Comparison of ENCODE assay signal across 26 cellular contexts in the genomic region with DNA sequence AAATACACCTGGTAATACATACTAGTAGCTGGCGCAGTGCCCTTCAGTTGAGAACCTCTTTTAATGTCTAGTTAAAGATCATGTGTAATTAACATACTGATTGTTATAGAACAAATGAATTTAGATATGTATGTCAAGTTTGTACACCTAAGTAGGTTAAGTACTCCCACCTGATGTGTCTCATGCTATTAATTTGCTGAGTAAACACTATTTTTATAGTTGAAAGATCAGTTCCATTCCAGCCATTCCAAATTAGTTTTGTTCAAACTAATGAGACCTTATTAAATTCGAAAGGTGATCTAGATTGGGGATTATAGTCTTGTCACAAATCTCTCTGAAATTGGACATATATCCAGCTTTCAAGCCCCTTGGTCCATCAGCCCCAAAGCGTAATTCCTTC.
"Had no signal": no experiment of that assay in that cellular context is flagged by ENCODE, and none has a peak within 500 bp of the region (broad histone marks: within the 10 kb centered on the region; RNA-seq: fewer than 3 reads in every experiment).

No MANE protein-coding gene starts in this region.

- H3K9me3 ChIP-seq: ascending aorta, body of pancreas, Peyer's patch, SJSA1 had no signal

- H3K4me1 ChIP-seq: ascending aorta, body of pancreas, Peyer's patch, SJSA1 had no signal

- ATAC-seq: activated CD8-positive, alpha-beta T cell treated with anti-CD3 and anti-CD28 coated beads, Interleukin-2, amount 10 ng/mL, durations not matched to agents 7 days and 5 days; activated naive CD4-positive, alpha-beta T cell treated with anti-CD3 and anti-CD28 coated beads, Interleukin-2, amount 50 U/mL, for 72 hours; activated naive CD8-positive, alpha-beta T cell treated with anti-CD3 and anti-CD28 coated beads, Interleukin-2, amount 50 U/mL, for 24 hours; body of pancreas had no signal

- H3K36me3 ChIP-seq: ascending aorta, Peyer's patch, SJSA1 had no signal

- H3K4me3 ChIP-seq: ascending aorta, body of pancreas, coronary artery, Peyer's patch, SJSA1 had no signal

- H3K9ac ChIP-seq: KMS-11 had no signal

- DNase-seq: activated CD4-positive, alpha-beta T cell treated with anti-CD3 and anti-CD28 coated beads for 48 hours; activated CD4-positive, alpha-beta T cell treated with anti-CD3 and anti-CD28 coated beads, Interleukin-2, amount 50 U/mL, for 4 hours; activated CD4-positive, CD25-positive, alpha-beta regulatory T cell treated with anti-CD3 and anti-CD28 coated beads, Interleukin-2, amount 50 U/mL, for 72 hours; activated CD8-positive, alpha-beta T cell treated with anti-CD3 and anti-CD28 coated beads, Interleukin-2, amount 10 ng/mL, durations not matched to agents 7 days and 5 days; activated effector memory CD4-positive, alpha-beta T cell treated with anti-CD3 and anti-CD28 coated beads, Interleukin-2, amount 50 U/mL, for 16 hours; activated naive CD4-positive, alpha-beta T cell treated with Interleukin-2 at 50 U/mL for 16 hours; activated naive CD8-positive, alpha-beta T cell treated with anti-CD3 and anti-CD28 coated beads, Interleukin-2, amount 50 U/mL, for 24 hours; activated T-cell treated with anti-CD3 and anti-CD28 coated beads, Interleukin-2, amount 50 U/mL, for 24 hours; amniotic stem cell; body of pancreas; central memory CD4-positive, alpha-beta T cell; NCI-H1092; NCI-H1694; NCI-H2029; NCI-H446; NCI-H524; NCI-H82; Peyer's patch; SHP77 had no signal

- H3K27me3 ChIP-seq: ascending aorta, body of pancreas, Peyer's patch, SJSA1 had no signal

- H3K27ac ChIP-seq: ascending aorta, body of pancreas, coronary artery, KMS-11, Peyer's patch, RWPE1, SJSA1 had no signal

- H3K4me2 ChIP-seq: KMS-11 had no signal

- FAIRE-seq: bronchial epithelial cell had no signal
